ENCODE assay signal across 12 cellular contexts in genomic region chrX:132330156-132330729, GRCh38.
"Had no signal": no experiment of that assay in that cellular context is flagged by ENCODE, and none has a peak within 500 bp of the region (broad histone marks: within the 10 kb centered on the region; RNA-seq: fewer than 3 reads in every experiment).

No MANE protein-coding gene starts in this region.

- H3K36me3 Mint-ChIP-seq: naive thymus-derived CD4-positive, alpha-beta T cell had no signal

- DNase-seq: effector memory CD8-positive, alpha-beta T cell; heart right ventricle; hypothalamus; kidney glomerular epithelial cell; naive thymus-derived CD4-positive, alpha-beta T cell; sigmoid colon; small intestine; stimulated activated CD4-positive, alpha-beta T cell treated with anti-CD3 and anti-CD28 coated beads, Interleukin-2, amount 100 ng/mL, for 48 hours; stimulated activated naive CD4-positive, alpha-beta T cell treated with Interleukin-2 at 50 U/mL for 16 hours had no signal

- H3K27ac Mint-ChIP-seq: dendritic cell treated with granulocyte-macrophage colony-stimulating factor and Interleukin-4, amounts not matched to agents 40 ng/mL and 50 ng/mL, for 4 days; effector memory CD8-positive, alpha-beta T cell; naive thymus-derived CD4-positive, alpha-beta T cell; type B pancreatic cell had no signal

- H3K27me3 ChIP-seq: neutrophil, sigmoid colon had no signal

- H3K27ac ChIP-seq: heart right ventricle, neutrophil, sigmoid colon had no signal

- H3K27me3 Mint-ChIP-seq: dendritic cell treated with granulocyte-macrophage colony-stimulating factor and Interleukin-4, amounts not matched to agents 40 ng/mL and 50 ng/mL, for 4 days; effector memory CD8-positive, alpha-beta T cell; naive thymus-derived CD4-positive, alpha-beta T cell; type B pancreatic cell had no signal

- H3K4me3 ChIP-seq: heart right ventricle, sigmoid colon had no signal

- ATAC-seq: effector memory CD8-positive, alpha-beta T cell; heart right ventricle; naive thymus-derived CD4-positive, alpha-beta T cell had no signal

- H3K4me3 Mint-ChIP-seq: dendritic cell treated with granulocyte-macrophage colony-stimulating factor and Interleukin-4, amounts not matched to agents 40 ng/mL and 50 ng/mL, for 4 days; effector memory CD8-positive, alpha-beta T cell; naive thymus-derived CD4-positive, alpha-beta T cell; type B pancreatic cell had no signal

- H3K4me1 ChIP-seq: heart right ventricle, sigmoid colon had no signal

- H3K36me3 ChIP-seq: heart right ventricle, neutrophil, sigmoid colon had no signal

- H3K9me3 Mint-ChIP-seq: dendritic cell treated with granulocyte-macrophage colony-stimulating factor and Interleukin-4, amounts not matched to agents 40 ng/mL and 50 ng/mL, for 4 days had no signal

- H3K9me3 ChIP-seq: neutrophil, sigmoid colon had no signal
